12 cellular contexts compared by ENCODE assay signal in genomic region chr15:95620934-95621579, GRCh38.
DNase-seq lines count a peak whose midpoint lies in the region; ATAC-seq and TF ChIP-seq lines count a peak whose summit lies in the region.
"Had no signal": no experiment of that assay in that cellular context is flagged by ENCODE, and none has a peak within 500 bp of the region (broad histone marks: within the 10 kb centered on the region; RNA-seq: fewer than 3 reads in every experiment).

No MANE protein-coding gene starts in this region.

- TF ChIP-seq CTCF in cardiac fibroblast (IDR thresholded peaks at IDR 0.05; ENCODE audit: low read depth, low read length): no peak

- ATAC-seq in Right ventricle myocardium superior (ENCODE audit: poor library complexity): peak; percentile 38
- ATAC-seq in HG03565 (IDR thresholded peaks at IDR 0.05; ENCODE audit: unreplicated experiment): peak; percentile 58
- ATAC-seq in stimulated activated naive CD8-positive, alpha-beta T cell treated with anti-CD3 and anti-CD28 coated beads, Interleukin-15, amount 100 ng/mL, for 72 hours: peak; percentile 94
- ATAC-seq: effector memory CD8-positive, alpha-beta T cell had no signal

- peak overlapping the region; percentile 19 to 85 for H3K27ac Mint-ChIP-seq in stimulated activated naive CD8-positive, alpha-beta T cell treated with anti-CD3 and anti-CD28 coated beads, Interleukin-15, amount 100 ng/mL, for 72 hours

- peaks cover 13% of the 10 kb centered on the region for H3K4me1 Mint-ChIP-seq in stimulated activated naive CD8-positive, alpha-beta T cell treated with anti-CD3 and anti-CD28 coated beads, Interleukin-15, amount 100 ng/mL, for 72 hours

- peak overlapping the region in 1 of 2 donors; percentile 40 for H3K4me3 Mint-ChIP-seq in stimulated activated naive CD8-positive, alpha-beta T cell treated with anti-CD3 and anti-CD28 coated beads, Interleukin-15, amount 100 ng/mL, for 72 hours

- no peaks in the 10 kb centered on the region for H3K27me3 Mint-ChIP-seq in stimulated activated naive CD8-positive, alpha-beta T cell treated with anti-CD3 and anti-CD28 coated beads, Interleukin-15, amount 100 ng/mL, for 72 hours
- H3K27me3 Mint-ChIP-seq: effector memory CD8-positive, alpha-beta T cell had no signal

- no peak overlapping the region for H3K4me3 ChIP-seq in cardiac fibroblast (replicated peaks in 1 of 2; ENCODE audit: low read depth in 2 of 2, low read length in 2 of 2)
- H3K4me3 ChIP-seq: sigmoid colon, SJSA1 had no signal

- DNase-seq in Right ventricle myocardium superior (no peak), cardiac septum (ENCODE audit: low spot score) (no peak), cardiac fibroblast (ENCODE audit: low read depth in 2 of 2) (peak; percentile 68 to 73), NCI-H1417 (lab: John Stamatoyannopoulos, UW) (no peak), DMS153 treated with DMSO at 0.1 percent for 48 hours (lab: John Stamatoyannopoulos, UW; ENCODE audit: unreplicated experiment) (no peak), NCI-H526 treated with DMSO at 0.1 percent for 48 hours (lab: John Stamatoyannopoulos, UW) (no peak)
- DNase-seq in stimulated activated naive CD8-positive, alpha-beta T cell treated with anti-CD3 and anti-CD28 coated beads, Interleukin-15, amount 100 ng/mL, for 72 hours: peak in 1 of 2 donors; percentile 17
- DNase-seq: effector memory CD8-positive, alpha-beta T cell; NCI-H1436 treated with DMSO at 0.1 percent for 48 hours; sigmoid colon had no signal

- H3K9me3 Mint-ChIP-seq in stimulated activated naive CD8-positive, alpha-beta T cell treated with anti-CD3 and anti-CD28 coated beads, Interleukin-15, amount 100 ng/mL, for 72 hours: peaks cover 25% of the 10 kb centered on the region in 2 donors

- intact Hi-C loops in Right ventricle myocardium superior (cut with DNase I) (no loop called here), cardiac septum (cut with DNase I) (no loop called here)

Comparison
In these comparisons a context has a peak if more than half of its experiments do, and no peak if none do; other contexts are left out.
1. ATAC-seq: peak in every context shown above with its lines; median percentile 94 in stimulated activated naive CD8-positive, alpha-beta T cell treated with anti-CD3 and anti-CD28 coated beads, Interleukin-15, amount 100 ng/mL, for 72 hours; 58 in HG03565; 38 in Right ventricle myocardium superior.
2. DNase-seq: peak in cardiac fibroblast (2 of 2); none in Right ventricle myocardium superior (single experiment), cardiac septum (single experiment), NCI-H1417 (0 of 3), DMS153 treated with DMSO at 0.1 percent for 48 hours (single experiment) and NCI-H526 treated with DMSO at 0.1 percent for 48 hours (single experiment).